39 cellular contexts compared by ENCODE assay signal in genomic region chr18:34315953-34316352, GRCh38.
"Had no signal": no experiment of that assay in that cellular context is flagged by ENCODE, and none has a peak within 500 bp of the region (broad histone marks: within the 10 kb centered on the region; RNA-seq: fewer than 3 reads in every experiment).

No MANE protein-coding gene starts in this region.

- H3K4me1 Mint-ChIP-seq: activated naive CD4-positive, alpha-beta T cell treated with anti-CD3 and anti-CD28 coated beads, Interleukin-2, amount 10 ng/mL, durations not matched to agents 7 days and 5 days; activated naive CD8-positive, alpha-beta T cell treated with anti-CD3 and anti-CD28 coated beads for 36 hours; activated naive CD8-positive, alpha-beta T cell treated with anti-CD3 and anti-CD28 coated beads, Interleukin-2, amount 10 ng/mL, durations not matched to agents 7 days and 5 days; activated naive CD8-positive, alpha-beta T cell treated with anti-CD3 and anti-CD28 coated beads, Interleukin-2, amount 50 U/mL, for 24 hours; activated T-helper 17 cell treated with anti-CD3 and anti-CD28 coated beads, Interleukin-2, amount 50 U/mL, for 72 hours; central memory CD8-positive, alpha-beta T cell had no signal

- H3K36me3 Mint-ChIP-seq: activated naive CD4-positive, alpha-beta T cell treated with anti-CD3 and anti-CD28 coated beads, Interleukin-2, amount 10 ng/mL, durations not matched to agents 7 days and 5 days; activated naive CD8-positive, alpha-beta T cell; activated naive CD8-positive, alpha-beta T cell treated with anti-CD3 and anti-CD28 coated beads for 36 hours; activated naive CD8-positive, alpha-beta T cell treated with anti-CD3 and anti-CD28 coated beads, Interleukin-2, amount 10 ng/mL, durations not matched to agents 7 days and 5 days; brain had no signal

- H3K27me3 ChIP-seq: adrenal gland, ascending aorta, body of pancreas, brain microvascular endothelial cell, breast epithelium, cardiac muscle cell had no signal

- H3K27me3 Mint-ChIP-seq: activated naive CD4-positive, alpha-beta T cell treated with anti-CD3 and anti-CD28 coated beads, Interleukin-2, amount 10 ng/mL, durations not matched to agents 7 days and 5 days; activated naive CD8-positive, alpha-beta T cell; activated naive CD8-positive, alpha-beta T cell treated with anti-CD3 and anti-CD28 coated beads, Interleukin-2, amount 10 ng/mL, durations not matched to agents 7 days and 5 days; activated naive CD8-positive, alpha-beta T cell treated with anti-CD3 and anti-CD28 coated beads, Interleukin-2, amount 50 U/mL, for 24 hours; activated T-cell treated with anti-CD3 and anti-CD28 coated beads, Interleukin-2, amount 50 U/mL, for 24 hours; activated T-helper 17 cell treated with anti-CD3 and anti-CD28 coated beads, Interleukin-2, amount 50 U/mL, for 72 hours; central memory CD8-positive, alpha-beta T cell had no signal

- H3K9me3 Mint-ChIP-seq: activated naive CD4-positive, alpha-beta T cell treated with anti-CD3 and anti-CD28 coated beads, Interleukin-2, amount 10 ng/mL, durations not matched to agents 7 days and 5 days; activated naive CD8-positive, alpha-beta T cell treated with anti-CD3 and anti-CD28 coated beads for 36 hours; activated naive CD8-positive, alpha-beta T cell treated with anti-CD3 and anti-CD28 coated beads, Interleukin-2, amount 10 ng/mL, durations not matched to agents 7 days and 5 days; activated naive CD8-positive, alpha-beta T cell treated with anti-CD3 and anti-CD28 coated beads, Interleukin-2, amount 50 U/mL, for 24 hours; brain had no signal

- H3K4me3 Mint-ChIP-seq: activated naive CD4-positive, alpha-beta T cell treated with anti-CD3 and anti-CD28 coated beads, Interleukin-2, amount 10 ng/mL, durations not matched to agents 7 days and 5 days; activated naive CD8-positive, alpha-beta T cell; activated naive CD8-positive, alpha-beta T cell treated with anti-CD3 and anti-CD28 coated beads for 36 hours; activated naive CD8-positive, alpha-beta T cell treated with anti-CD3 and anti-CD28 coated beads, Interleukin-2, amount 10 ng/mL, durations not matched to agents 7 days and 5 days; activated naive CD8-positive, alpha-beta T cell treated with anti-CD3 and anti-CD28 coated beads, Interleukin-2, amount 50 U/mL, for 24 hours; activated T-cell treated with anti-CD3 and anti-CD28 coated beads, Interleukin-2, amount 50 U/mL, for 24 hours; activated T-cell treated with anti-CD3 and anti-CD28 coated beads, Interleukin-2, amount 50 U/mL, for 4 hours; activated T-cell treated with anti-CD3 and anti-CD28 coated beads, Interleukin-2, amount 50 U/mL, for 72 hours; activated T-helper 1 cell treated with anti-CD3 and anti-CD28 coated beads, Interleukin-12 subunit alpha, Interleukin-12 subunit beta, Interleukin-2, Interleukin-4 antibody, amounts not matched to agents 30 ng/mL and 10 ng/mL and 1 ng/mL, durations not matched to agents 14 hours and 24 hours and 36 hours; activated T-helper 17 cell treated with anti-CD3 and anti-CD28 coated beads, Interleukin-2, amount 50 U/mL, for 72 hours; brain; central memory CD8-positive, alpha-beta T cell had no signal

- H3K27ac Mint-ChIP-seq: activated naive CD4-positive, alpha-beta T cell treated with anti-CD3 and anti-CD28 coated beads, Interleukin-2, amount 10 ng/mL, durations not matched to agents 7 days and 5 days; activated naive CD4-positive, alpha-beta T cell treated with anti-CD3 and anti-CD28 coated beads, Interleukin-2, amount 50 U/mL, for 72 hours; activated naive CD8-positive, alpha-beta T cell; activated naive CD8-positive, alpha-beta T cell treated with anti-CD3 and anti-CD28 coated beads for 36 hours; activated naive CD8-positive, alpha-beta T cell treated with anti-CD3 and anti-CD28 coated beads, Interleukin-2, amount 10 ng/mL, durations not matched to agents 7 days and 5 days; activated naive CD8-positive, alpha-beta T cell treated with anti-CD3 and anti-CD28 coated beads, Interleukin-2, amount 50 U/mL, for 24 hours; activated T-cell treated with anti-CD3 and anti-CD28 coated beads, Interleukin-2, amount 50 U/mL, for 24 hours; activated T-cell treated with anti-CD3 and anti-CD28 coated beads, Interleukin-2, amount 50 U/mL, for 72 hours; activated T-helper 1 cell treated with anti-CD3 and anti-CD28 coated beads, Interleukin-12 subunit alpha, Interleukin-12 subunit beta, Interleukin-2, Interleukin-4 antibody, amounts not matched to agents 30 ng/mL and 10 ng/mL and 1 ng/mL, durations not matched to agents 14 hours and 24 hours and 36 hours; activated T-helper 17 cell treated with anti-CD3 and anti-CD28 coated beads, Interleukin-2, amount 50 U/mL, for 72 hours; activated T-helper 2 cell treated with anti-CD3 and anti-CD28 coated beads, Interferon-gamma antibody, Interleukin-2, Interleukin-4, amounts not matched to agents 10 μg/mL and 5 μg/mL and 100 μg/mL, durations not matched to agents 14 hours and 24 hours and 36 hours; brain had no signal

- H3K9me3 ChIP-seq: adrenal gland, ascending aorta, body of pancreas, breast epithelium had no signal

- H3K27ac ChIP-seq: adrenal gland, ascending aorta, body of pancreas, brain microvascular endothelial cell, breast epithelium, cardiac muscle cell had no signal

- ATAC-seq: activated naive CD4-positive, alpha-beta T cell treated with anti-CD3 and anti-CD28 coated beads, Interleukin-2, amount 50 U/mL, for 72 hours; activated naive CD8-positive, alpha-beta T cell treated with anti-CD3 and anti-CD28 coated beads, Interleukin-2, amount 50 U/mL, for 24 hours; activated T-cell treated with anti-CD3 and anti-CD28 coated beads, Interleukin-2, amount 50 U/mL, for 4 hours; activated T-cell treated with anti-CD3 and anti-CD28 coated beads, Interleukin-2, amount 50 U/mL, for 72 hours; activated T-helper 17 cell treated with anti-CD3 and anti-CD28 coated beads, Interleukin-2, amount 50 U/mL, for 72 hours; body of pancreas had no signal

- H3K4me3 ChIP-seq: adrenal gland, ascending aorta, body of pancreas, breast epithelium, cardiac muscle cell had no signal

- H3K36me3 ChIP-seq: adrenal gland, ascending aorta, brain microvascular endothelial cell, breast epithelium, cardiac muscle cell had no signal

- DNase-seq: activated effector memory CD4-positive, alpha-beta T cell treated with anti-CD3 and anti-CD28 coated beads, Interleukin-2, amount 50 U/mL, for 16 hours; activated effector memory CD4-positive, alpha-beta T cell treated with Interleukin-2 at 50 U/mL for 16 hours; activated gamma-delta T cell; activated gamma-delta T cell treated with Interleukin-2 at 50 U/mL for 16 hours; activated naive CD4-positive, alpha-beta T cell; activated naive CD4-positive, alpha-beta T cell treated with anti-CD3 and anti-CD28 coated beads, Interleukin-2, amount 10 ng/mL, durations not matched to agents 7 days and 5 days; activated naive CD4-positive, alpha-beta T cell treated with anti-CD3 and anti-CD28 coated beads, Interleukin-2, amount 50 U/mL, for 16 hours; activated naive CD4-positive, alpha-beta T cell treated with Interleukin-2 at 50 U/mL for 16 hours; activated naive CD8-positive, alpha-beta T cell treated with anti-CD3 and anti-CD28 coated beads for 36 hours; activated naive CD8-positive, alpha-beta T cell treated with anti-CD3 and anti-CD28 coated beads, Interleukin-2, amount 10 ng/mL, durations not matched to agents 7 days and 5 days; activated naive CD8-positive, alpha-beta T cell treated with anti-CD3 and anti-CD28 coated beads, Interleukin-2, amount 50 U/mL, for 24 hours; activated T-cell treated with anti-CD3 and anti-CD28 coated beads, Interleukin-2, amount 50 U/mL, for 1 hour; activated T-cell treated with anti-CD3 and anti-CD28 coated beads, Interleukin-2, amount 50 U/mL, for 24 hours; activated T-cell treated with anti-CD3 and anti-CD28 coated beads, Interleukin-2, amount 50 U/mL, for 4 hours; activated T-cell treated with anti-CD3 and anti-CD28 coated beads, Interleukin-2, amount 50 U/mL, for 48 hours; activated T-cell treated with anti-CD3 and anti-CD28 coated beads, Interleukin-2, amount 50 U/mL, for 72 hours; adrenal gland; amniotic stem cell; amygdala; anterior cingulate cortex; aorta; body of pancreas; brain microvascular endothelial cell; caudate nucleus; central memory CD4-positive, alpha-beta T cell; cerebellar nuclear complex had no signal

- H3K4me1 ChIP-seq: adrenal gland, ascending aorta, body of pancreas, breast epithelium had no signal

- FAIRE-seq: astrocyte, bronchial epithelial cell, colon had no signal
